ENCODE assay signal across 1 cellular context in the genomic region with DNA sequence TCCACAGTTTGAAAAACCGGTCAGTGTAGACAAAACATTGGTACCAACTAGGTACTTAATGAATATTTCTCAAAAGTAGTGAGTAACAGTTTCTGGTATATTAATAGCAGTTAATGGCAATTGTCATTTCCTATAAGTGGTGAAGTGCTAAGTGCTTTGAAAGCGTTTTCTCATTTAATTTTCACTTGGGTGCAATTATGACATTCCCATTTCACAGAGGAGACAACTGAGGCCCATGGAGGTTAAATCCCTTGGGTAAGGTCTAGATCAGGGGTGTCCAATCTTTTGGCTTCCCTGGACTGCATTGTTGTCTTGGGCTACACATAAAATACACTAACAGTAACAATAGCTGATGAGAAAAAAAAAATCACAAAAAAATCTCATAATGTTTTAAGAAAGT.
TF ChIP-seq lines count a peak whose summit lies in the region.

No MANE protein-coding gene starts in this region.

TF ChIP-seq in K562, 482 proteins besides CTCF, POLR2A, EP300 and RAD21 (continued from another document):
- TF ChIP-seq, protein P1, sequence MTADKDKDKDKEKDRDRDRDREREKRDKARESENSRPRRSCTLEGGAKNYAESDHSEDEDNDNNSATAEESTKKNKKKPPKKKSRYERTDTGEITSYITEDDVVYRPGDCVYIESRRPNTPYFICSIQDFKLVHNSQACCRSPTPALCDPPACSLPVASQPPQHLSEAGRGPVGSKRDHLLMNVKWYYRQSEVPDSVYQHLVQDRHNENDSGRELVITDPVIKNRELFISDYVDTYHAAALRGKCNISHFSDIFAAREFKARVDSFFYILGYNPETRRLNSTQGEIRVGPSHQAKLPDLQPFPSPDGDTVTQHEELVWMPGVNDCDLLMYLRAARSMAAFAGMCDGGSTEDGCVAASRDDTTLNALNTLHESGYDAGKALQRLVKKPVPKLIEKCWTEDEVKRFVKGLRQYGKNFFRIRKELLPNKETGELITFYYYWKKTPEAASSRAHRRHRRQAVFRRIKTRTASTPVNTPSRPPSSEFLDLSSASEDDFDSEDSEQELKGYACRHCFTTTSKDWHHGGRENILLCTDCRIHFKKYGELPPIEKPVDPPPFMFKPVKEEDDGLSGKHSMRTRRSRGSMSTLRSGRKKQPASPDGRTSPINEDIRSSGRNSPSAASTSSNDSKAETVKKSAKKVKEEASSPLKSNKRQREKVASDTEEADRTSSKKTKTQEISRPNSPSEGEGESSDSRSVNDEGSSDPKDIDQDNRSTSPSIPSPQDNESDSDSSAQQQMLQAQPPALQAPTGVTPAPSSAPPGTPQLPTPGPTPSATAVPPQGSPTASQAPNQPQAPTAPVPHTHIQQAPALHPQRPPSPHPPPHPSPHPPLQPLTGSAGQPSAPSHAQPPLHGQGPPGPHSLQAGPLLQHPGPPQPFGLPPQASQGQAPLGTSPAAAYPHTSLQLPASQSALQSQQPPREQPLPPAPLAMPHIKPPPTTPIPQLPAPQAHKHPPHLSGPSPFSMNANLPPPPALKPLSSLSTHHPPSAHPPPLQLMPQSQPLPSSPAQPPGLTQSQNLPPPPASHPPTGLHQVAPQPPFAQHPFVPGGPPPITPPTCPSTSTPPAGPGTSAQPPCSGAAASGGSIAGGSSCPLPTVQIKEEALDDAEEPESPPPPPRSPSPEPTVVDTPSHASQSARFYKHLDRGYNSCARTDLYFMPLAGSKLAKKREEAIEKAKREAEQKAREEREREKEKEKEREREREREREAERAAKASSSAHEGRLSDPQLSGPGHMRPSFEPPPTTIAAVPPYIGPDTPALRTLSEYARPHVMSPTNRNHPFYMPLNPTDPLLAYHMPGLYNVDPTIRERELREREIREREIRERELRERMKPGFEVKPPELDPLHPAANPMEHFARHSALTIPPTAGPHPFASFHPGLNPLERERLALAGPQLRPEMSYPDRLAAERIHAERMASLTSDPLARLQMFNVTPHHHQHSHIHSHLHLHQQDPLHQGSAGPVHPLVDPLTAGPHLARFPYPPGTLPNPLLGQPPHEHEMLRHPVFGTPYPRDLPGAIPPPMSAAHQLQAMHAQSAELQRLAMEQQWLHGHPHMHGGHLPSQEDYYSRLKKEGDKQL (CRISPR knock-in tag; IDR thresholded peaks at IDR 0.05; ENCODE audit: borderline replicate concordance), result no peak
- TF ChIP-seq SRSF9 (IDR thresholded peaks at IDR 0.05; ENCODE audit: borderline replicate concordance, low read depth, low read length) (no peak), NR1H2 (CRISPR knock-in tag; IDR thresholded peaks at IDR 0.05) (no peak), ZC3H4 (CRISPR knock-in tag; IDR thresholded peaks at IDR 0.05; ENCODE audit: borderline replicate concordance) (no peak), KDM1A (IDR thresholded peaks at IDR 0.05) (peak; percentile 76 to 90), ZNF217 (CRISPR knock-in tag; IDR thresholded peaks at IDR 0.05) (no peak), ZSCAN29 (IDR thresholded peaks at IDR 0.05) (peak; percentile 58; the same call in 1 of the 2 replicates), ZNF263 (CRISPR knock-in tag; IDR thresholded peaks at IDR 0.05; ENCODE audit: borderline replicate concordance) (no peak), ZNF408 (CRISPR knock-in tag; IDR thresholded peaks at IDR 0.05; ENCODE audit: low read depth) (no peak), HDAC2 (IDR thresholded peaks at IDR 0.05) (peak; percentile 90)
